Comparison of ENCODE assay signal across 1 cellular context in genomic region chr4:77538144-77538543, GRCh38.
TF ChIP-seq lines count a peak whose summit lies in the region.

No MANE protein-coding gene starts in this region.

TF ChIP-seq in HEK293, 187 proteins besides CTCF, POLR2A, EP300 and RAD21 (continued from another document):
- peak; percentile 32; the same call in 1 of the 2 replicates for TF ChIP-seq ZNF558 (tag by site-specific recombination; IDR thresholded peaks at IDR 0.05)
- no peak for TF ChIP-seq ZNF600 (tag by site-specific recombination; IDR thresholded peaks at IDR 0.05)
- peak; percentile 76 for TF ChIP-seq PRDM10 (tag by site-specific recombination; IDR thresholded peaks at IDR 0.05)
- TF ChIP-seq OSR2 (tag by site-specific recombination; IDR thresholded peaks at IDR 0.05): peak; percentile 86
- TF ChIP-seq ZNF776 (tag by site-specific recombination; IDR thresholded peaks at IDR 0.05; ENCODE audit: borderline replicate concordance): no peak
